Comparison of ENCODE assay signal across 1 cellular context in the genomic region with DNA sequence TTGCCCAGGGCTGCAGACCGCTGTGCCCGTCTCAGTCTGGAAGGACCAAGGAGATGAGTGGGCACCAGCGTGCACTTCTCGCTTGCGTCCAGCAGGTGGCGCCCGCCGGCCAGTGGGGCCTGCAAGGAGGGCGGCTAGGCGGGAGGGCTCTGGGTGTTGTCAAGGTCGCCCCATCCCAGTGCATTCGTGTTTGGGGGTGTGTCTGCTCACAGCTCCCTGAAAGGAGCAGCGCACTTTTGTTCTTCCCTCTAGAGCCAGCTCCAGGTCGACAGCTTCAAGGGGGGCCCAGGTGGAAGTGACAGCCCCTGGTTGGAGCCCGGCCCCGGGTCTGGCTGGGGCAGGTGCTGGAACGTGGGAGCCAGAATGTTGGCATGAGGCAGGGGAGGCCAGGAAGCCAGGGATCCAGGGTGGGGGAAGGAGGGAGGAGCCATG.
TF ChIP-seq lines count a peak whose summit lies in the region.

No MANE protein-coding gene starts in this region.

TF ChIP-seq in GM12878, 131 proteins besides CTCF, POLR2A, EP300 and RAD21 (continued from another document):
- no peak for TF ChIP-seq SUPT20H (IDR thresholded peaks at IDR 0.05; ENCODE audit: borderline replicate concordance, control insufficient read depth, low read depth, low read length)
